31 cellular contexts compared by ENCODE assay signal in the genomic region with DNA sequence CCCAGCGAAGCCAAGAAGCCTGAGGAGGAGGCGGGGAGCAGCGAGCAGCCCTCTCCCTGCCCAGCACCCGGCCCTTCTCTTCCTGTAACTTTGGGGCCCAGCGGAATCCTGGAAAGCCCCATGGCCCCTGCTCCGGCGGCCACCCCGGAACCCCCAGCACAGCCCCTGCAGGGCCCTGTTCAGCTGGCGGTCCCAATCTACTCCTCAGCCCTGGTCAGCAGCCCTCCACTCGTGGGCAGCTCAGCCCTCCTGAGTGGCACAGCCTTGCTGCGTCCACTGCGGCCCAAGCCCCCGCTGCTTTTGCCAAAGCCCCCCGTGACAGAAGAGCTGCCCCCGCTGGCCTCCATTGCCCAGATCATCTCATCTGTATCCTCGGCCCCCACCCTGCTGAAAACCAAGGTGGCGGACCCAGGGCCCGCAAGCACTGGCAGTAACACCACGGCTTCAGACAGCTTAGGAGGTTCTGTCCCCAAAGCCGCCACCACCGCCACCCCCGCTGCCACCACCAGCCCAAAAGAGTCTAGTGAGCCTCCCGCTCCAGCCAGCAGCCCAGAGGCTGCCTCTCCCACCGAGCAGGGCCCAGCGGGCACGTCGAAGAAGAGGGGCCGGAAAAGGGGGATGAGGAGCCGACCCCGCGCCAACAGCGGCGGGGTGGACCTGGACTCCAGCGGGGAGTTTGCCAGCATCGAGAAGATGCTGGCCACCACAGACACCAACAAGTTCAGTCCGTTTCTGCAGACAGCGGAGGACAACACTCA.
"Had no signal": no experiment of that assay in that cellular context is flagged by ENCODE, and none has a peak within 500 bp of the region (broad histone marks: within the 10 kb centered on the region; RNA-seq: fewer than 3 reads in every experiment).

No MANE protein-coding gene starts in this region.

- H3K9me3 ChIP-seq: ascending aorta, SJSA1, SK-N-SH had no signal

- H3K4me3 Mint-ChIP-seq: activated CD4-positive, alpha-beta memory T cell treated with anti-CD3 and anti-CD28 coated beads, Interleukin-2, amount 10 ng/mL, durations not matched to agents 7 days and 5 days; activated CD4-positive, alpha-beta T cell treated with anti-CD3 and anti-CD28 coated beads for 36 hours; activated CD8-positive, alpha-beta memory T cell treated with anti-CD3 and anti-CD28 coated beads, Interleukin-2, amount 10 ng/mL, durations not matched to agents 7 days and 5 days; activated naive CD4-positive, alpha-beta T cell treated with anti-CD3 and anti-CD28 coated beads, Interleukin-2, amount 50 U/mL, for 24 hours; activated naive CD8-positive, alpha-beta T cell treated with anti-CD3 and anti-CD28 coated beads, Interleukin-2, amount 10 ng/mL, durations not matched to agents 7 days and 5 days; central memory CD8-positive, alpha-beta T cell; T-helper 1 cell treated with Interleukin-12 subunit alpha and Interleukin-12 subunit beta and Interleukin-4 antibody, amounts not matched to agents 30 μg/mL and 1 μg/mL, for 36 hours; T-helper 2 cell treated with Interferon-gamma antibody and Interleukin-4, amounts not matched to agents 5 μg/mL and 100 μg/mL, for 36 hours; WTC11 had no signal

- DNase-seq: activated CD4-positive, alpha-beta memory T cell treated with anti-CD3 and anti-CD28 coated beads, Interleukin-2, amount 10 ng/mL, durations not matched to agents 7 days and 5 days; activated CD4-positive, alpha-beta T cell treated with anti-CD3 and anti-CD28 coated beads for 36 hours; activated CD4-positive, alpha-beta T cell treated with anti-CD3 and anti-CD28 coated beads, Interleukin-2, amount 50 U/mL, for 1 hour; activated CD8-positive, alpha-beta memory T cell treated with anti-CD3 and anti-CD28 coated beads for 24 hours; activated CD8-positive, alpha-beta memory T cell treated with anti-CD3 and anti-CD28 coated beads, Interleukin-2, amount 10 ng/mL, durations not matched to agents 7 days and 5 days; activated CD8-positive, alpha-beta memory T cell treated with anti-CD3 and anti-CD28 coated beads, Interleukin-2, amount 50 U/mL, for 48 hours; activated effector memory CD4-positive, alpha-beta T cell treated with anti-CD3 and anti-CD28 coated beads, Interleukin-2, amount 50 U/mL, for 16 hours; activated naive CD4-positive, alpha-beta T cell; activated naive CD8-positive, alpha-beta T cell treated with anti-CD3 and anti-CD28 coated beads, Interleukin-2, amount 10 ng/mL, durations not matched to agents 7 days and 5 days; activated T-cell treated with anti-CD3 and anti-CD28 coated beads, Interleukin-2, amount 50 U/mL, for 48 hours; amygdala; Karpas-422; NCI-H1048; NCI-H1105 treated with DMSO at 0.1 percent for 48 hours; NCI-H1436; NCI-H1694; NCI-H1930; NCI-H345; NCI-H524 treated with DMSO at 0.1 percent for 48 hours; SHP77 treated with DMSO at 0.1 percent for 48 hours; SK-N-SH had no signal

- H3K4me1 Mint-ChIP-seq: WTC11 had no signal

- H3K9ac ChIP-seq: SK-N-SH had no signal

- H3K4me2 ChIP-seq: SK-N-SH had no signal

- H3K27ac Mint-ChIP-seq: activated CD4-positive, alpha-beta memory T cell treated with anti-CD3 and anti-CD28 coated beads, Interleukin-2, amount 10 ng/mL, durations not matched to agents 7 days and 5 days; activated CD4-positive, alpha-beta T cell treated with anti-CD3 and anti-CD28 coated beads for 36 hours; activated CD8-positive, alpha-beta memory T cell treated with anti-CD3 and anti-CD28 coated beads, Interleukin-2, amount 10 ng/mL, durations not matched to agents 7 days and 5 days; activated naive CD4-positive, alpha-beta T cell treated with anti-CD3 and anti-CD28 coated beads, Interleukin-2, amount 50 U/mL, for 24 hours; activated naive CD8-positive, alpha-beta T cell treated with anti-CD3 and anti-CD28 coated beads, Interleukin-2, amount 10 ng/mL, durations not matched to agents 7 days and 5 days; T-helper 1 cell treated with Interleukin-12 subunit alpha and Interleukin-12 subunit beta and Interleukin-4 antibody, amounts not matched to agents 30 μg/mL and 1 μg/mL, for 36 hours; T-helper 2 cell treated with Interferon-gamma antibody and Interleukin-4, amounts not matched to agents 5 μg/mL and 100 μg/mL, for 36 hours; WTC11 had no signal

- H3K27me3 ChIP-seq: ascending aorta, cardiac muscle cell, SJSA1 had no signal

- ATAC-seq: activated CD4-positive, alpha-beta T cell treated with anti-CD3 and anti-CD28 coated beads for 36 hours; activated CD4-positive, CD25-positive, alpha-beta regulatory T cell treated with anti-CD3 and anti-CD28 coated beads, Interleukin-2, amount 50 U/mL, for 24 hours; activated CD8-positive, alpha-beta memory T cell treated with anti-CD3 and anti-CD28 coated beads, Interleukin-2, amount 10 ng/mL, durations not matched to agents 7 days and 5 days; Panc1; WTC11 had no signal

- H3K27ac ChIP-seq: ascending aorta, cardiac muscle cell, SJSA1 had no signal

- H3K9me3 Mint-ChIP-seq: activated CD4-positive, alpha-beta memory T cell treated with anti-CD3 and anti-CD28 coated beads, Interleukin-2, amount 10 ng/mL, durations not matched to agents 7 days and 5 days; activated naive CD4-positive, alpha-beta T cell treated with anti-CD3 and anti-CD28 coated beads, Interleukin-2, amount 50 U/mL, for 24 hours; activated naive CD8-positive, alpha-beta T cell treated with anti-CD3 and anti-CD28 coated beads, Interleukin-2, amount 10 ng/mL, durations not matched to agents 7 days and 5 days; central memory CD8-positive, alpha-beta T cell; T-helper 1 cell treated with Interleukin-12 subunit alpha and Interleukin-12 subunit beta and Interleukin-4 antibody, amounts not matched to agents 30 μg/mL and 1 μg/mL, for 36 hours; T-helper 2 cell treated with Interferon-gamma antibody and Interleukin-4, amounts not matched to agents 5 μg/mL and 100 μg/mL, for 36 hours; WTC11 had no signal

- H3K4me1 ChIP-seq: ascending aorta, SJSA1 had no signal

- H3K27me3 Mint-ChIP-seq: activated CD4-positive, alpha-beta memory T cell treated with anti-CD3 and anti-CD28 coated beads, Interleukin-2, amount 10 ng/mL, durations not matched to agents 7 days and 5 days; activated CD4-positive, alpha-beta T cell treated with anti-CD3 and anti-CD28 coated beads for 36 hours; activated CD8-positive, alpha-beta memory T cell treated with anti-CD3 and anti-CD28 coated beads, Interleukin-2, amount 10 ng/mL, durations not matched to agents 7 days and 5 days; activated naive CD4-positive, alpha-beta T cell treated with anti-CD3 and anti-CD28 coated beads, Interleukin-2, amount 50 U/mL, for 24 hours; activated naive CD8-positive, alpha-beta T cell treated with anti-CD3 and anti-CD28 coated beads, Interleukin-2, amount 10 ng/mL, durations not matched to agents 7 days and 5 days; central memory CD8-positive, alpha-beta T cell had no signal

- H3K4me3 ChIP-seq: ascending aorta, cardiac muscle cell, SJSA1 had no signal
